20 cellular contexts compared by ENCODE assay signal in genomic region chr16:86171329-86171728, GRCh38.
DNase-seq lines count a peak whose midpoint lies in the region; FAIRE-seq and TF ChIP-seq lines count a peak whose summit lies in the region.
"Had no signal": no experiment of that assay in that cellular context is flagged by ENCODE, and none has a peak within 500 bp of the region (broad histone marks: within the 10 kb centered on the region; RNA-seq: fewer than 3 reads in every experiment).

No MANE protein-coding gene starts in this region.

- peaks cover 42% of the 10 kb centered on the region for H3K27me3 ChIP-seq in GM23248 (replicated peaks; ENCODE audit: insufficient read depth)
- peaks cover 10% of the 10 kb centered on the region for H3K27me3 ChIP-seq in astrocyte (ENCODE audit: insufficient read depth, low read length)
- peaks cover 4% of the 10 kb centered on the region for H3K27me3 ChIP-seq in hepatocyte
- no peaks in the 10 kb centered on the region for H3K27me3 ChIP-seq in testis

- no peaks in the 10 kb centered on the region for H3K36me3 ChIP-seq in GM23248 (ENCODE audit: low read depth)
- H3K36me3 ChIP-seq in astrocyte (ENCODE audit: insufficient read depth, low read length), result no peaks in the 10 kb centered on the region
- H3K36me3 ChIP-seq in hepatocyte (replicated peaks; ENCODE audit: insufficient read depth, low read depth), result no peaks in the 10 kb centered on the region
- no peaks in the 10 kb centered on the region for H3K36me3 ChIP-seq in testis (ENCODE audit: low read depth, missing control alignments)
- H3K36me3 ChIP-seq: gastroesophageal sphincter, suprapubic skin had no signal

- intact Hi-C loops in testis (cut with DNase I; ENCODE audit: low total_unique reads), result no loop called here

- no peak overlapping the region for H3K9ac ChIP-seq in GM23248
- no peak overlapping the region for H3K9ac ChIP-seq in astrocyte (ENCODE audit: low read length)

- H3K9me2 ChIP-seq in GM23248 (ENCODE audit: insufficient read depth), result no peaks in the 10 kb centered on the region
- no peaks in the 10 kb centered on the region for H3K9me2 ChIP-seq in hepatocyte (replicated peaks; ENCODE audit: insufficient read depth)

- in situ Hi-C loops in GM23248 (cut with MboI), result no loop called here

- H3K4me2 ChIP-seq in GM23248 (ENCODE audit: unreplicated experiment) (no peak overlapping the region), astrocyte (ENCODE audit: low read length) (no peak overlapping the region), hepatocyte (no peak overlapping the region)

- H3K36me3 Mint-ChIP-seq in astrocyte (ENCODE audit: low read depth, unreplicated experiment), result peaks cover 4% of the 10 kb centered on the region

- peaks cover 35% of the 10 kb centered on the region for H3K27me3 Mint-ChIP-seq in astrocyte (ENCODE audit: low read depth, unreplicated experiment)

- no peak for FAIRE-seq in astrocyte (lab: Jason Lieb, UNC)
- FAIRE-seq: bronchial epithelial cell had no signal

- H3K9me3 ChIP-seq in GM23248 (ENCODE audit: low read depth), result no peaks in the 10 kb centered on the region
- peaks cover 4% of the 10 kb centered on the region for H3K9me3 ChIP-seq in astrocyte (ENCODE audit: insufficient read depth, low read depth, low read length)
- no peaks in the 10 kb centered on the region for H3K9me3 ChIP-seq in hepatocyte (ENCODE audit: low read depth)
- no peaks in the 10 kb centered on the region for H3K9me3 ChIP-seq in testis
- H3K9me3 ChIP-seq: suprapubic skin had no signal

- WGBS in GM23248 (ENCODE audit: low coverage in 1 of 2, low lambda C conversion rate in 2 of 2, missing lambda C conversion rate in 2 of 2), 2 experiments, result 77 to 85% methylated on average over 5 of the region's 5 CpGs
- 96% methylated on average over 5 of the region's 5 CpGs for WGBS in hepatocyte (ENCODE audit: low lambda C conversion rate, missing lambda C conversion rate)
- WGBS in testis, 2 donors, result 82 to 91% methylated on average over 5 of the region's 5 CpGs

- no peak overlapping the region for H3K27ac ChIP-seq in GM23248
- no peak overlapping the region for H3K27ac ChIP-seq in astrocyte (ENCODE audit: low read depth, low read length)
- H3K27ac ChIP-seq in hepatocyte, result peak overlapping the region; percentile 65
- H3K27ac ChIP-seq in testis, result no peak overlapping the region
- H3K27ac ChIP-seq: gastroesophageal sphincter, SK-N-MC, suprapubic skin had no signal

- no peak for TF ChIP-seq POLR2A in testis (IDR thresholded peaks at IDR 0.05)

- H3K79me2 ChIP-seq in GM23248 (ENCODE audit: insufficient read depth) (no peaks in the 10 kb centered on the region), astrocyte (ENCODE audit: insufficient read depth, low read length) (no peaks in the 10 kb centered on the region), hepatocyte (no peaks in the 10 kb centered on the region)

- peak overlapping the region; percentile 58 for H3K4me3 Mint-ChIP-seq in astrocyte (ENCODE audit: unreplicated experiment)
- H3K4me3 Mint-ChIP-seq: activated CD4-positive, alpha-beta T cell treated with anti-CD3 and anti-CD28 coated beads, Interleukin-2, amount 10 ng/mL, durations not matched to agents 7 days and 5 days; activated naive CD4-positive, alpha-beta T cell treated with anti-CD3 and anti-CD28 coated beads for 36 hours; neural crest cell had no signal

- peak overlapping the region; percentile 100 for H3K27ac Mint-ChIP-seq in astrocyte (ENCODE audit: unreplicated experiment)
- H3K27ac Mint-ChIP-seq: activated CD4-positive, alpha-beta T cell treated with anti-CD3 and anti-CD28 coated beads, Interleukin-2, amount 10 ng/mL, durations not matched to agents 7 days and 5 days; activated naive CD4-positive, alpha-beta T cell treated with anti-CD3 and anti-CD28 coated beads for 36 hours had no signal

- no peaks in the 10 kb centered on the region for H3F3A ChIP-seq in GM23248 (ENCODE audit: insufficient read depth)

- H3K4me1 ChIP-seq in GM23248 (ENCODE audit: insufficient read depth) (no peaks in the 10 kb centered on the region), astrocyte (ENCODE audit: insufficient read depth, low read length) (peaks cover 2% of the 10 kb centered on the region), hepatocyte (ENCODE audit: insufficient read depth) (no peaks in the 10 kb centered on the region), testis (no peaks in the 10 kb centered on the region)
- H3K4me1 ChIP-seq: gastroesophageal sphincter, suprapubic skin had no signal

- H3K4me3 ChIP-seq in GM23248, result no peak overlapping the region
- no peak overlapping the region for H3K4me3 ChIP-seq in astrocyte (ENCODE audit: insufficient read depth, low read depth, low read length)
- no peak overlapping the region for H3K4me3 ChIP-seq in hepatocyte
- no peak overlapping the region for H3K4me3 ChIP-seq in testis
- H3K4me3 ChIP-seq: gastroesophageal sphincter, SK-N-MC, suprapubic skin had no signal

- TF ChIP-seq CTCF in astrocyte (IDR thresholded peaks at IDR 0.05; ENCODE audit: insufficient read depth, low read depth, low read length), result no peak
- TF ChIP-seq CTCF in hepatocyte (IDR thresholded peaks at IDR 0.05; ENCODE audit: poor library complexity), result no peak
- no peak for TF ChIP-seq CTCF in testis (IDR thresholded peaks at IDR 0.05)

- H2AFZ ChIP-seq in GM23248 (no peak overlapping the region), astrocyte (ENCODE audit: low read depth, low read length) (no peak overlapping the region), hepatocyte (no peak overlapping the region)

- peaks cover 28% of the 10 kb centered on the region for H3K4me1 Mint-ChIP-seq in astrocyte (ENCODE audit: low read depth, unreplicated experiment)
- H3K4me1 Mint-ChIP-seq: neural crest cell had no signal

- DNase-seq in GM23248 (peak; percentile 38), astrocyte (ENCODE audit: low read depth) (peak; percentile 97), hepatocyte (ENCODE audit: low spot score) (peak; percentile 51), stromal cell of bone marrow (ENCODE audit: low read depth) (peak; percentile 17), testis (no peak), SKM-1 treated with dmso at 0.1 percent for 144 hours (lab: John Stamatoyannopoulos, UW; ENCODE audit: unreplicated experiment) (no peak), germinal center (ENCODE audit: low spot score) (no peak)
- no peak for DNase-seq in central memory CD4-positive, alpha-beta T cell
- DNase-seq: activated CD4-positive, alpha-beta T cell treated with anti-CD3 and anti-CD28 coated beads, Interleukin-2, amount 10 ng/mL, durations not matched to agents 7 days and 5 days; activated naive CD4-positive, alpha-beta T cell treated with anti-CD3 and anti-CD28 coated beads for 36 hours; C1 segment of cervical spinal cord; NCI-H2081; NCI-H526 treated with DMSO at 0.1 percent for 48 hours; PC-3; retina had no signal

- peaks cover 24% of the 10 kb centered on the region for H3K9me3 Mint-ChIP-seq in astrocyte (ENCODE audit: unreplicated experiment)
- H3K9me3 Mint-ChIP-seq: activated naive CD4-positive, alpha-beta T cell treated with anti-CD3 and anti-CD28 coated beads for 36 hours had no signal

- no peaks in the 10 kb centered on the region for H4K20me1 ChIP-seq in GM23248 (ENCODE audit: insufficient read depth)
- no peaks in the 10 kb centered on the region for H4K20me1 ChIP-seq in astrocyte (ENCODE audit: insufficient read depth, low read length)
- H4K20me1 ChIP-seq in hepatocyte (ENCODE audit: insufficient read depth, poor library complexity, severe bottlenecking), result no peaks in the 10 kb centered on the region

Comparison
In these comparisons a context has a peak if more than half of its experiments do, and no peak if none do; other contexts are left out.
1. DNase-seq: peak in GM23248 (single experiment), astrocyte (single experiment), hepatocyte (single experiment) and stromal cell of bone marrow (single experiment); none in testis (single experiment), SKM-1 treated with dmso at 0.1 percent for 144 hours (single experiment), germinal center (single experiment) and central memory CD4-positive, alpha-beta T cell (single experiment).